ENCODE assay signal across 27 cellular contexts in the genomic region with DNA sequence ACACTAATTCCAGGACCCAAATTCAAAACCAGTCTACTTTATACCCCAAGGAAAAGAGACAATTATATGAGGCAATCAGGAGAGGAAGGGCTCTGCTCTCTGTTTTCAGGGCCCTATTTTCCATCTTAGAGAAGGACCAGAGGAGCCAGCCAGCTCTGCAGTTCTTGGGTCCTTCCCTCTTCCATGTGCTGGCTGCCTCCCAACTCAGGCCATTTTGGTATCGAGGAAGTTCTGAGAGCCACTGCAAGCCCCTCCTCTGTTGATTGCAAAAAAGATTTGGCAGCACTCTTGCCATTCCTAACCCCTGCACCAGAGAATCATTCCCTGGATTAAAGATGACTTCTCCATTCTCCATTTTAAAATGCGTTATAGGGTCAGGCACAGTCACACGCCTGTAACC.
"Had no signal": no experiment of that assay in that cellular context is flagged by ENCODE, and none has a peak within 500 bp of the region (broad histone marks: within the 10 kb centered on the region; RNA-seq: fewer than 3 reads in every experiment).

No MANE protein-coding gene starts in this region.

- H2AFZ ChIP-seq: hepatocyte, parathyroid adenoma had no signal

- ATAC-seq: foreskin keratinocyte; gastroesophageal sphincter; heart left ventricle; left colon; naive thymus-derived CD4-positive, alpha-beta T cell; stimulated activated naive CD8-positive, alpha-beta T cell treated with anti-CD3 and anti-CD28 coated beads, Interleukin-15, amount 100 ng/mL, for 72 hours had no signal

- H3K27ac Mint-ChIP-seq: dendritic cell treated with granulocyte-macrophage colony-stimulating factor and Interleukin-4, amounts not matched to agents 40 ng/mL and 50 ng/mL, for 4 days; endodermal cell; mesothelial cell of epicardium; progenitor cell of endocrine pancreas had no signal

- H3K27me3 Mint-ChIP-seq: dendritic cell treated with granulocyte-macrophage colony-stimulating factor and Interleukin-4, amounts not matched to agents 40 ng/mL and 50 ng/mL, for 4 days; naive thymus-derived CD4-positive, alpha-beta T cell; progenitor cell of endocrine pancreas; stimulated activated naive CD8-positive, alpha-beta T cell treated with anti-CD3 and anti-CD28 coated beads, Interleukin-15, amount 100 ng/mL, for 72 hours had no signal

- H3K9me3 Mint-ChIP-seq: dendritic cell treated with granulocyte-macrophage colony-stimulating factor and Interleukin-4, amounts not matched to agents 40 ng/mL and 50 ng/mL, for 4 days had no signal

- H3K36me3 Mint-ChIP-seq: mesothelial cell of epicardium had no signal

- H3K36me3 ChIP-seq: colonic mucosa, esophagus muscularis mucosa, gastroesophageal sphincter, right lobe of liver, suprapubic skin, transverse colon, vagina had no signal

- H3K4me1 ChIP-seq: colonic mucosa, esophagus muscularis mucosa, gastroesophageal sphincter, parathyroid adenoma, suprapubic skin, transverse colon, vagina had no signal

- H3K4me3 ChIP-seq: colonic mucosa, esophagus muscularis mucosa, gastroesophageal sphincter, heart left ventricle, hepatocyte, right lobe of liver, suprapubic skin, transverse colon, vagina had no signal

- H3K4me2 ChIP-seq: hepatocyte had no signal

- H3K27me3 ChIP-seq: colonic mucosa, esophagus muscularis mucosa, foreskin keratinocyte, gastroesophageal sphincter, heart left ventricle, hepatocyte, right lobe of liver, suprapubic skin, transverse colon, vagina had no signal

- H3K79me2 ChIP-seq: hepatocyte, parathyroid adenoma had no signal

- H3K4me1 Mint-ChIP-seq: endodermal cell had no signal

- H3K9ac ChIP-seq: parathyroid adenoma had no signal

- DNase-seq: colonic mucosa; effector CD8-positive, alpha-beta T cell; endodermal cell; foreskin keratinocyte; heart left ventricle; islet precursor cell; kidney glomerular epithelial cell; left colon; mesenchymal stem cell; naive thymus-derived CD4-positive, alpha-beta T cell; right lobe of liver; small intestine; stimulated activated CD4-positive, alpha-beta T cell treated with anti-CD3 and anti-CD28 coated beads, Interleukin-1b, Interleukin-23, amount 100 ng/mL, for 48 hours; stimulated activated CD4-positive, alpha-beta T cell treated with anti-CD3 and anti-CD28 coated beads, Interleukin-4, amount 100 ng/mL, for 1 hour; stimulated activated CD8-positive, alpha-beta memory T cell treated with anti-CD3 and anti-CD28 coated beads, Interleukin-4, amount 100 ng/mL, for 48 hours; stimulated activated naive CD4-positive, alpha-beta T cell; stimulated activated naive CD8-positive, alpha-beta T cell treated with anti-CD3 and anti-CD28 coated beads, Interleukin-15, amount 100 ng/mL, for 72 hours; transverse colon had no signal

- H3K9me3 ChIP-seq: colonic mucosa, right lobe of liver, suprapubic skin, transverse colon, vagina had no signal

- H3K27ac ChIP-seq: colonic mucosa, esophagus muscularis mucosa, foreskin keratinocyte, gastroesophageal sphincter, heart left ventricle, hepatocyte, parathyroid adenoma, right lobe of liver, suprapubic skin, transverse colon, vagina had no signal

- H3K4me3 Mint-ChIP-seq: dendritic cell treated with granulocyte-macrophage colony-stimulating factor and Interleukin-4, amounts not matched to agents 40 ng/mL and 50 ng/mL, for 4 days; endodermal cell; mesothelial cell of epicardium; naive thymus-derived CD4-positive, alpha-beta T cell; stimulated activated naive CD8-positive, alpha-beta T cell treated with anti-CD3 and anti-CD28 coated beads, Interleukin-15, amount 100 ng/mL, for 72 hours had no signal
